Comparison of ENCODE assay signal across 14 cellular contexts in genomic region chr1:201984446-201984845, GRCh38. TPM values are rescaled to one million over a fixed set of nuclear protein-coding genes. Genes with fewer than 3 reads are reported as not detected.
DNase-seq lines count a peak whose midpoint lies in the region; ATAC-seq, FAIRE-seq and TF ChIP-seq lines count a peak whose summit lies in the region.
"Had no signal": no experiment of that assay in that cellular context is flagged by ENCODE, and none has a peak within 500 bp of the region (broad histone marks: within the 10 kb centered on the region; RNA-seq: fewer than 3 reads in every experiment).

No MANE protein-coding gene starts in this region.

- H2AFZ ChIP-seq in mesenchymal stem cell (ENCODE audit: low read depth, low read length): no peak overlapping the region

- H3K36me3 ChIP-seq in mesenchymal stem cell (ENCODE audit: control insufficient read depth in 1 of 2, insufficient read depth in 2 of 2, low read depth in 1 of 2, low read length in 2 of 2): peaks cover 7 to 9% of the 10 kb centered on the region in 2 experiments
- H3K36me3 ChIP-seq in left lung: peaks cover 0 to 18% of the 10 kb centered on the region in 2 donors

- CTCF ChIA-PET in WTC11 (lab: Charles Lee): interaction anchor here (0.6 to 1.8 kb wide), 3 partner anchors 15 to 89 kb away, joined by 3 to 10 read pairs (median 4); no protein-coding TSS in a partner anchor

- no peak overlapping the region for H3K23ac ChIP-seq in mesenchymal stem cell (ENCODE audit: low read length in 2 of 2)

- H2BK12ac ChIP-seq in mesenchymal stem cell (ENCODE audit: low read length in 2 of 2): no peak overlapping the region

- H3K36me3 Mint-ChIP-seq in stimulated activated naive CD8-positive, alpha-beta T cell treated with anti-CD3 and anti-CD28 coated beads, Interleukin-15, Interleukin-2, amounts not matched to agents 100 ng/mL and 50 ng/mL, for 24 hours (ENCODE audit: low read depth): no peaks in the 10 kb centered on the region
- peaks cover 10% of the 10 kb centered on the region for H3K36me3 Mint-ChIP-seq in WTC11

- FAIRE-seq in D721Med (lab: Jason Lieb, UNC): no peak

- H3K79me1 ChIP-seq in mesenchymal stem cell (replicated peaks; ENCODE audit: low read length, poor library complexity, severe bottlenecking): peaks cover 10% of the 10 kb centered on the region

- no peak overlapping the region for H3K18ac ChIP-seq in mesenchymal stem cell (ENCODE audit: low read depth in 1 of 2, low read length in 2 of 2)

- intact Hi-C loops in left lung (cut with DNase I): no loop called here

- peak overlapping the region in 1 of 2 experiments; percentile 86 for H3K4me3 ChIP-seq in mesenchymal stem cell (ENCODE audit: insufficient read depth in 1 of 2, low read depth in 1 of 2, low read length in 2 of 2)
- no peak overlapping the region for H3K4me3 ChIP-seq in left lung

- no peak overlapping the region for H3K4ac ChIP-seq in mesenchymal stem cell (ENCODE audit: low read depth in 1 of 2, low read length in 2 of 2)

- no peak overlapping the region for H2BK120ac ChIP-seq in mesenchymal stem cell (ENCODE audit: low read depth, low read length)

- no peak overlapping the region for H3K14ac ChIP-seq in mesenchymal stem cell (ENCODE audit: low read length in 2 of 2)

- no peaks in the 10 kb centered on the region for H3K9me3 Mint-ChIP-seq in stimulated activated naive CD8-positive, alpha-beta T cell treated with anti-CD3 and anti-CD28 coated beads, Interleukin-15, Interleukin-2, amounts not matched to agents 100 ng/mL and 50 ng/mL, for 24 hours
- H3K9me3 Mint-ChIP-seq in WTC11: no peaks in the 10 kb centered on the region

- no peak overlapping the region for H2BK15ac ChIP-seq in mesenchymal stem cell (ENCODE audit: low read depth, poor library complexity, severe bottlenecking)

- H3K27ac Mint-ChIP-seq in stimulated activated naive CD8-positive, alpha-beta T cell treated with anti-CD3 and anti-CD28 coated beads, Interleukin-15, Interleukin-2, amounts not matched to agents 100 ng/mL and 50 ng/mL, for 24 hours: no peak overlapping the region
- no peak overlapping the region; the same call in 1 of the 2 replicates for H3K27ac Mint-ChIP-seq in WTC11

- H3K27ac ChIP-seq in mesenchymal stem cell (ENCODE audit: low read length, poor library complexity, severe bottlenecking) (no peak overlapping the region), left lung (no peak overlapping the region)
- H3K27ac ChIP-seq: thoracic aorta had no signal

- no peaks in the 10 kb centered on the region for H3K9me3 ChIP-seq in mesenchymal stem cell (ENCODE audit: control insufficient read depth, low read length)
- no peaks in the 10 kb centered on the region for H3K9me3 ChIP-seq in left lung
- H3K9me3 ChIP-seq: thoracic aorta had no signal

- H3K27me3 ChIP-seq in mesenchymal stem cell (ENCODE audit: control insufficient read depth in 1 of 2, insufficient read depth in 1 of 2, low read length in 2 of 2) (no peaks in the 10 kb centered on the region), left lung (no peaks in the 10 kb centered on the region)

- WGBS in mesenchymal stem cell: 100% methylated on average over 2 of the region's 3 CpGs

- no peaks in the 10 kb centered on the region for H3K27me3 Mint-ChIP-seq in stimulated activated naive CD8-positive, alpha-beta T cell treated with anti-CD3 and anti-CD28 coated beads, Interleukin-15, Interleukin-2, amounts not matched to agents 100 ng/mL and 50 ng/mL, for 24 hours
- peaks cover 8% of the 10 kb centered on the region for H3K27me3 Mint-ChIP-seq in WTC11 (ENCODE audit: low read depth)

- H2AK5ac ChIP-seq in mesenchymal stem cell (ENCODE audit: low read length, severe bottlenecking): no peak overlapping the region

- H4K91ac ChIP-seq in mesenchymal stem cell (ENCODE audit: low read length): no peak overlapping the region

- no peak overlapping the region for H4K8ac ChIP-seq in mesenchymal stem cell (ENCODE audit: low read length)

- POLR2A ChIA-PET in WTC11 (lab: Charles Lee): interaction anchor here (0.7 kb wide), 1 partner anchor 120 kb away, joined by 4 read pairs; no protein-coding TSS in a partner anchor

- ATAC-seq in stimulated activated naive CD8-positive, alpha-beta T cell treated with anti-CD3 and anti-CD28 coated beads, Interleukin-15, Interleukin-2, amounts not matched to agents 100 U/mL and 50 U/mL, for 24 hours: no peak
- ATAC-seq in WTC11 (no peak), GM18870 (IDR thresholded peaks at IDR 0.05; ENCODE audit: unreplicated experiment) (no peak), left lung (no peak)

- no peak overlapping the region for H2BK5ac ChIP-seq in mesenchymal stem cell (ENCODE audit: low read depth, low read length, poor library complexity, severe bottlenecking)

- peak overlapping the region; percentile 8 for H3K4me3 Mint-ChIP-seq in stimulated activated naive CD8-positive, alpha-beta T cell treated with anti-CD3 and anti-CD28 coated beads, Interleukin-15, Interleukin-2, amounts not matched to agents 100 ng/mL and 50 ng/mL, for 24 hours
- peak overlapping the region; percentile 100 for H3K4me3 Mint-ChIP-seq in WTC11

- peaks cover 21% of the 10 kb centered on the region for H3K4me1 Mint-ChIP-seq in stimulated activated naive CD8-positive, alpha-beta T cell treated with anti-CD3 and anti-CD28 coated beads, Interleukin-15, Interleukin-2, amounts not matched to agents 100 ng/mL and 50 ng/mL, for 24 hours (ENCODE audit: low read depth)
- H3K4me1 Mint-ChIP-seq in WTC11: peaks cover 26% of the 10 kb centered on the region

- DNase-seq in stimulated activated naive CD8-positive, alpha-beta T cell treated with anti-CD3 and anti-CD28 coated beads, Interleukin-15, Interleukin-2, amounts not matched to agents 100 U/mL and 50 U/mL, for 24 hours: no peak
- no peak for DNase-seq in WTC11 (ENCODE audit: low spot score)
- DNase-seq in mesenchymal stem cell: no peak
- no peak for DNase-seq in left lung
- no peak for DNase-seq in D721Med (ENCODE audit: insufficient read length, low spot score)
- DNase-seq in DMS 273 (lab: John Stamatoyannopoulos, UW; ENCODE audit: unreplicated experiment): no peak
- DNase-seq: activated CD4-positive, alpha-beta T cell treated with anti-CD3 and anti-CD28 coated beads for 1 hour; NCI-H1105; NCI-H446; stimulated activated CD4-positive, alpha-beta T cell treated with anti-CD3 and anti-CD28 coated beads, Interleukin-15, amount 100 ng/mL, for 24 hours; SW 1271 had no signal

- H3K4me1 ChIP-seq in mesenchymal stem cell (ENCODE audit: control insufficient read depth, insufficient read depth, low read depth, low read length): peaks cover 15% of the 10 kb centered on the region
- peaks cover 0 to 24% of the 10 kb centered on the region in 2 donors for H3K4me1 ChIP-seq in left lung

- H3K4me2 ChIP-seq in mesenchymal stem cell (ENCODE audit: low read length, poor library complexity, severe bottlenecking): no peak overlapping the region

- TF ChIP-seq CTCF in WTC11 (IDR thresholded peaks at IDR 0.05): no peak
- no peak for TF ChIP-seq CTCF in left lung (IDR thresholded peaks at IDR 0.05)
- TF ChIP-seq CTCF in D721Med (IDR thresholded peaks at IDR 0.05; ENCODE audit: insufficient read depth, missing control alignments): no peak

- peak overlapping the region; percentile 91 for H3K9ac ChIP-seq in mesenchymal stem cell (ENCODE audit: low read length)

TF ChIP-seq in WTC11, 78 proteins besides CTCF, POLR2A, EP300 and RAD21:
- TF ChIP-seq ZNF232 (CRISPR knock-in tag; IDR thresholded peaks at IDR 0.05) (no peak), FOXP1 (CRISPR knock-in tag; IDR thresholded peaks at IDR 0.05; ENCODE audit: borderline replicate concordance) (no peak), ATF6 (CRISPR knock-in tag; IDR thresholded peaks at IDR 0.05) (no peak), SOX15 (CRISPR knock-in tag; IDR thresholded peaks at IDR 0.05) (no peak)

RNA-seq across cellular contexts. Expression of gene RNPEP, which starts 2.0 kb away (rescaled TPM):
- total RNA-seq in WTC11 (2021) (57.4 to 61.6 TPM (median 59.2 TPM) in 3 replicates), left lung (10 to 100 TPM; 77.9 to 81.2 TPM)
- polyA plus RNA-seq in mesenchymal stem cell (2013, experiment 1 of 2): 45.3 TPM
- polyA plus RNA-seq in mesenchymal stem cell (2013, experiment 2 of 2): 44.4 TPM

RNA-seq across cellular contexts. Expression of gene ELF3, which starts 25.9 kb away (rescaled TPM):
- 13.7 to 15.0 TPM (median 14.4 TPM) in 3 replicates for total RNA-seq in WTC11 (2021)
- polyA plus RNA-seq in mesenchymal stem cell (2013, experiment 1 of 2): 0.04 TPM
- 0.07 TPM for polyA plus RNA-seq in mesenchymal stem cell (2013, experiment 2 of 2)
- total RNA-seq in left lung: 100 to 1,000 TPM in 1 of 2 donors, 10 to 100 TPM in 1; 77.6 to 146 TPM

RNA-seq across cellular contexts. Expression of gene TIMM17A, which starts 29.1 kb away (rescaled TPM):
- total RNA-seq in WTC11 (2021) (50.3 to 56.1 TPM (median 51.2 TPM) in 3 replicates), left lung (10 to 100 TPM; 42.6 to 56.7 TPM)
- polyA plus RNA-seq in mesenchymal stem cell (2013, experiment 1 of 2): 63.8 TPM
- 69.6 TPM for polyA plus RNA-seq in mesenchymal stem cell (2013, experiment 2 of 2)

RNA-seq across cellular contexts. Expression of gene LMOD1, which starts 38.1 kb away (rescaled TPM):
- total RNA-seq in WTC11 (2021) (1.5 to 1.9 TPM (median 1.6 TPM) in 3 replicates), left lung (10 to 100 TPM; 17.9 to 20.8 TPM)
- polyA plus RNA-seq in mesenchymal stem cell (2013, experiment 1 of 2): 10.1 TPM
- 9.6 TPM for polyA plus RNA-seq in mesenchymal stem cell (2013, experiment 2 of 2)
